In the genomic region with DNA sequence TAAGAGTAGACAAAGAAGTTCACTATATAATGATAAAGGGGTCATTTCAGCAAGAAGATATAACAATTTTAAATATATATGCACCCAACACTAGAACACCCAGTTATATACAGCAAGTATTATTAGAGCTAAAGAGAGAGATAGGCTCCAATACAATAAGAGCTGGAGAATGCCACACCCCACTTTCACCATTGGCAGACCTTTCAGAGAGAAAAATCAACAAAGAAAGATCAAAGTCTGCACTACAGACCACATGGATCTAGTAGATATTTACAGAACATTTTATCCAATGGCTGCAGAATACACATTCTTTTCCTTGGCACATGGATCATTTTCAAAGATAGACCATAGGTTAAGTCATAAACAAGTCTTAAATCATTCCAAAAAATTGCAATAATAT, we compare ENCODE assay signal across 25 cellular contexts.
"Had no signal": no experiment of that assay in that cellular context is flagged by ENCODE, and none has a peak within 500 bp of the region (broad histone marks: within the 10 kb centered on the region; RNA-seq: fewer than 3 reads in every experiment).

No MANE protein-coding gene starts in this region.

- H3K9me3 ChIP-seq: esophagus squamous epithelium, heart right ventricle, psoas muscle, spleen, thoracic aorta, upper lobe of left lung had no signal

- H3K27me3 ChIP-seq: esophagus squamous epithelium, heart right ventricle, spleen, tibial nerve, upper lobe of left lung had no signal

- H3K36me3 ChIP-seq: esophagus squamous epithelium, heart right ventricle, spleen, thoracic aorta, tibial nerve, upper lobe of left lung had no signal

- H3K4me3 ChIP-seq: dorsolateral prefrontal cortex, esophagus squamous epithelium, heart right ventricle, psoas muscle, skin epidermis, spleen, thoracic aorta, tibial nerve, upper lobe of left lung had no signal

- DNase-seq: dorsolateral prefrontal cortex; effector CD8-positive, alpha-beta T cell; erythroblast; esophagus squamous epithelium; foreskin melanocyte; glutamatergic neuron; heart right ventricle; hypothalamus; immature natural killer cell; islet precursor cell; kidney glomerular epithelial cell; mesenchymal stem cell; naive thymus-derived CD8-positive, alpha-beta T cell; nephron progenitor cell; nucleus accumbens; posterior cingulate gyrus; psoas muscle; right cardiac atrium; spleen; stimulated activated naive B cell treated with anti-CD40 and anti-IgM and Interleukin-4, amounts not matched to agents 10 μg/mL and 1 μg/mL and 100 μg/mL, for 72 hours; upper lobe of left lung had no signal

- H3K4me1 ChIP-seq: esophagus squamous epithelium, heart right ventricle, psoas muscle, spleen, tibial nerve, upper lobe of left lung had no signal

- FAIRE-seq: urothelium cell line had no signal

- H3K27ac ChIP-seq: dorsolateral prefrontal cortex, esophagus squamous epithelium, heart right ventricle, psoas muscle, skin epidermis, spleen, thoracic aorta, tibial nerve, upper lobe of left lung had no signal

- ATAC-seq: heart right ventricle; naive thymus-derived CD8-positive, alpha-beta T cell; psoas muscle; right cardiac atrium; stimulated activated naive B cell treated with anti-CD40 and anti-IgM and Interleukin-4, amounts not matched to agents 10 μg/mL and 1 μg/mL and 100 μg/mL, for 72 hours had no signal
